ENCODE assay signal across 30 cellular contexts in the genomic region with DNA sequence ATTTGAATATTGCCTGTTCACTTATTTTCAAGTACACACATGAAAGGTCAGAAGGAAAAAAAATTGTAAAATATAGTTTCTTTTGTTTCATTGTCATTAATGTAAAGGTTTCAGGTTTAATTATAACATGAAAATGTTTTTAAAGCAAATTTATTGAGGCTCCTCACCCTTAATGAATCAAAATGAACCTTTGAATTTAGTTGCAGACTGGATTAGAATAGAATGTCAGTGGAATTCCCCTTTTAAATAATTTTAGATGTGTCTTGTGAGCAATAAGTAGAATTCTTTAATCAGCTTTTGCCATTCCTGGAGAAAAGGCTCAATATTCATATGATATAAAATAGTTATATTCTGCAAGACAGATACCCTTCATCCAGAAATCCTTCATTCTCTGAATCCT.
"Had no signal": no experiment of that assay in that cellular context is flagged by ENCODE, and none has a peak within 500 bp of the region (broad histone marks: within the 10 kb centered on the region; RNA-seq: fewer than 3 reads in every experiment).

No MANE protein-coding gene starts in this region.

- ATAC-seq: activated CD8-positive, alpha-beta T cell treated with anti-CD3 and anti-CD28 coated beads for 36 hours; body of pancreas; Right ventricle myocardium inferior; SK-N-SH treated with all-trans-retinoic acid at 6 μM for 48 hours; T-cell had no signal

- H3K9me3 ChIP-seq: adrenal gland, body of pancreas, breast epithelium had no signal

- H3K4me3 Mint-ChIP-seq: activated B cell treated with CpG ODN at 0.5 μM for 24 hours; activated CD8-positive, alpha-beta T cell treated with anti-CD3 and anti-CD28 coated beads for 36 hours; activated naive CD8-positive, alpha-beta T cell treated with anti-CD3 and anti-CD28 coated beads, Interleukin-2, amount 10 ng/mL, durations not matched to agents 7 days and 5 days; activated T-helper 1 cell treated with anti-CD3 and anti-CD28 coated beads, Interleukin-12 subunit alpha, Interleukin-12 subunit beta, Interleukin-2, Interleukin-4 antibody, amounts not matched to agents 30 ng/mL and 10 ng/mL and 1 ng/mL, durations not matched to agents 14 hours and 24 hours and 36 hours; IgD-negative memory B cell; T-cell had no signal

- H3K4me3 ChIP-seq: adrenal gland, body of pancreas, breast epithelium, PC-9 had no signal

- H3K27ac Mint-ChIP-seq: activated naive CD8-positive, alpha-beta T cell treated with anti-CD3 and anti-CD28 coated beads, Interleukin-2, amount 10 ng/mL, durations not matched to agents 7 days and 5 days had no signal

- H3K27me3 ChIP-seq: adrenal gland, body of pancreas, breast epithelium had no signal

- H3K27me3 Mint-ChIP-seq: activated B cell treated with CpG ODN at 0.5 μM for 24 hours; activated CD8-positive, alpha-beta T cell treated with anti-CD3 and anti-CD28 coated beads for 36 hours; activated naive CD8-positive, alpha-beta T cell treated with anti-CD3 and anti-CD28 coated beads, Interleukin-2, amount 10 ng/mL, durations not matched to agents 7 days and 5 days; IgD-negative memory B cell; T-cell had no signal

- H3K4me1 Mint-ChIP-seq: T-cell had no signal

- H3K27ac ChIP-seq: adrenal gland, body of pancreas, breast epithelium, PC-9, RWPE1, VCaP had no signal

- H3K4me1 ChIP-seq: adrenal gland, body of pancreas, breast epithelium had no signal

- H3K9me3 Mint-ChIP-seq: activated B cell treated with CpG ODN at 0.5 μM for 24 hours; activated CD8-positive, alpha-beta T cell treated with anti-CD3 and anti-CD28 coated beads for 36 hours; activated naive CD8-positive, alpha-beta T cell treated with anti-CD3 and anti-CD28 coated beads, Interleukin-2, amount 10 ng/mL, durations not matched to agents 7 days and 5 days; activated T-helper 1 cell treated with anti-CD3 and anti-CD28 coated beads, Interleukin-12 subunit alpha, Interleukin-12 subunit beta, Interleukin-2, Interleukin-4 antibody, amounts not matched to agents 30 ng/mL and 10 ng/mL and 1 ng/mL, durations not matched to agents 14 hours and 24 hours and 36 hours; IgD-negative memory B cell; T-cell had no signal

- DNase-seq: activated B cell treated with CpG ODN at 0.5 μM for 24 hours; activated CD4-positive, alpha-beta T cell treated with anti-CD3 and anti-CD28 coated beads, Interleukin-2, amount 50 U/mL, for 1 hour; activated CD8-positive, alpha-beta T cell treated with anti-CD3 and anti-CD28 coated beads for 36 hours; activated effector memory CD4-positive, alpha-beta T cell treated with Interleukin-2 at 50 U/mL for 16 hours; activated naive CD8-positive, alpha-beta T cell treated with anti-CD3 and anti-CD28 coated beads, Interleukin-2, amount 10 ng/mL, durations not matched to agents 7 days and 5 days; activated T-cell treated with anti-CD3 and anti-CD28 coated beads, Interleukin-2, amount 50 U/mL, for 1 hour; adrenal gland; body of pancreas; Karpas-422; KBM-7; NCI-H1105; NCI-H1417 treated with DMSO at 0.1 percent for 48 hours; NCI-H187 treated with DMSO at 0.1 percent for 48 hours; NCI-H2081 treated with DMSO at 0.1 percent for 48 hours; NCI-H510A; NCI-H526; NCI-H748 treated with DMSO at 0.1 percent for 48 hours; NK-92 treated with Interleukin-12 subunit alpha and Interleukin-12 subunit beta, amount 100 ng/mL, for 24 hours; PC-9; SIG-M5; T-cell; T-helper 2 cell; T-helper 9 cell had no signal
